In genomic region chr3:163879172-163879571, GRCh38 we compare ENCODE assay signal across 22 cellular contexts.
DNase-seq lines count a peak whose midpoint lies in the region; ATAC-seq, FAIRE-seq and TF ChIP-seq lines count a peak whose summit lies in the region.
"Had no signal": no experiment of that assay in that cellular context is flagged by ENCODE, and none has a peak within 500 bp of the region (broad histone marks: within the 10 kb centered on the region; RNA-seq: fewer than 3 reads in every experiment).

No MANE protein-coding gene starts in this region.

- no peak for TF ChIP-seq CTCF in KMS-11 (conservative IDR thresholded peaks at IDR 0.05; ENCODE audit: low read depth, low read length)
- no peak for TF ChIP-seq CTCF in GM12878 (IDR thresholded peaks at IDR 0.05 in 2 of 3, conservative IDR thresholded peaks at IDR 0.05 in 1 of 3; ENCODE audit: control insufficient read depth in 2 of 3, extremely low read depth in 1 of 3, insufficient read depth in 1 of 3, low read depth in 3 of 3, low read length in 3 of 3)
- no peak for TF ChIP-seq CTCF in body of pancreas (IDR thresholded peaks at IDR 0.05)

- H3K4me2 ChIP-seq in KMS-11: peak overlapping the region; percentile 36; the same call in 1 of the 2 replicates
- H3K4me2 ChIP-seq in GM12878 (ENCODE audit: control insufficient read depth, insufficient read depth): no peak overlapping the region
- H3K4me2 ChIP-seq: A549, GM23338 had no signal

- peak overlapping the region; percentile 14 for H3K27ac ChIP-seq in KMS-11
- H3K27ac ChIP-seq in GM12878 (ENCODE audit: control insufficient read depth, insufficient read depth): no peak overlapping the region
- H3K27ac ChIP-seq in body of pancreas: no peak overlapping the region
- H3K27ac ChIP-seq: 22Rv1, A549, C4-2B, HL-60 had no signal

- H3K9me3 ChIP-seq in GM12878 (replicated peaks; ENCODE audit: control insufficient read depth, insufficient read depth, low read length) (no peaks in the 10 kb centered on the region; the same call in 2 of the 3 replicates), body of pancreas (peaks cover 0 to 10% (median 0%) of the 10 kb centered on the region in 3 donors)

- in situ Hi-C loops in GM12878 (cut with MboI): no loop called here

- H4K20me1 ChIP-seq in KMS-11 (ENCODE audit: insufficient read depth): no peaks in the 10 kb centered on the region
- no peaks in the 10 kb centered on the region for H4K20me1 ChIP-seq in GM12878 (ENCODE audit: control insufficient read depth, insufficient read depth)

- peaks cover 32% of the 10 kb centered on the region for H3K4me1 ChIP-seq in KMS-11 (ENCODE audit: low read depth, poor library complexity, severe bottlenecking)
- H3K4me1 ChIP-seq in GM12878 (ENCODE audit: control insufficient read depth, insufficient read depth, low read length): no peaks in the 10 kb centered on the region
- H3K4me1 ChIP-seq in body of pancreas: no peaks in the 10 kb centered on the region
- H3K4me1 ChIP-seq: A549, Caco-2 had no signal

- no peak for TF ChIP-seq EP300 in GM12878 (IDR thresholded peaks at IDR 0.05; ENCODE audit: borderline replicate concordance in 1 of 2, control insufficient read depth in 1 of 2, low read depth in 2 of 2, low read length in 2 of 2)

- RAD21 ChIA-PET in GM12878 (lab: Charles Lee; ENCODE audit: unreplicated experiment): interaction anchor here (1.1 kb wide), 1 partner anchor 70 kb away, joined by 4 read pairs; no protein-coding TSS in a partner anchor

- TF ChIP-seq RAD21 in GM12878 (IDR thresholded peaks at IDR 0.05; ENCODE audit: insufficient read depth, low read depth, low read length): no peak

- SMC1A ChIA-PET in GM12878 (lab: Charles Lee; ENCODE audit: uncharacterized antibody, unreplicated experiment): interaction anchor here (0.9 to 1.1 kb wide), 3 partner anchors 9 to 66 kb away, joined by 3 to 4 read pairs (median 3); no protein-coding TSS in a partner anchor

- POLR2A ChIA-PET in GM12878 (lab: Charles Lee): interaction anchor here (1.0 to 1.4 kb wide), 2 partner anchors 25 to 70 kb away, joined by 3 to 4 read pairs; no protein-coding TSS in a partner anchor

- H3K9ac ChIP-seq in KMS-11: no peak overlapping the region
- no peak overlapping the region for H3K9ac ChIP-seq in GM12878 (ENCODE audit: control insufficient read depth, insufficient read depth, low read length)

- WGBS in GM12878 (ENCODE audit: insufficient coverage, insufficient replicate concordance, low lambda C conversion rate, missing lambda C conversion rate): 31% methylated on average over 4 of the region's 4 CpGs
- WGBS in body of pancreas, 2 donors: 80 to 82% methylated on average over 4 of the region's 4 CpGs

- H3K79me2 ChIP-seq in KMS-11 (ENCODE audit: insufficient read depth, low read depth) (no peaks in the 10 kb centered on the region), GM12878 (ENCODE audit: control insufficient read depth, insufficient read depth, low read length) (no peaks in the 10 kb centered on the region)

- no peak for FAIRE-seq in GM12878 (lab: Jason Lieb, UNC)
- FAIRE-seq in H54 (lab: Jason Lieb, UNC): no peak
- FAIRE-seq: A549, D721Med, GM12891, GM18507 had no signal

- BruUV-seq in GM12878 (replicated peaks; lab: Mats Ljungman, UMichigan): no TSS peak

- DNase-seq in NK-92 treated with Interleukin-12 subunit alpha and Interleukin-12 subunit beta, amount 100 ng/mL, for 24 hours (lab: John Stamatoyannopoulos, UW): peak; percentile 1
- DNase-seq in NK-92 (lab: John Stamatoyannopoulos, UW; ENCODE audit: unreplicated experiment): no peak
- peak; percentile 25 for DNase-seq in GM12878 (ENCODE audit: low read depth, low spot score)
- no peak for DNase-seq in H54 (ENCODE audit: insufficient read length, low spot score)
- no peak for DNase-seq in body of pancreas
- DNase-seq: AML-193; CD4-positive, alpha-beta T cell; GDM1; H7; HFFc6 had no signal

- H3K4me3 ChIP-seq in KMS-11 (IDR thresholded peaks at IDR 0.05; ENCODE audit: insufficient read depth, low read depth, low read length) (no peak overlapping the region), GM12878 (no peak overlapping the region), body of pancreas (no peak overlapping the region)
- H3K4me3 ChIP-seq: A549, GM23338 had no signal

- no peaks in the 10 kb centered on the region for H3K36me3 ChIP-seq in KMS-11 (ENCODE audit: insufficient read depth)
- no peaks in the 10 kb centered on the region for H3K36me3 ChIP-seq in GM12878 (ENCODE audit: control insufficient read depth in 2 of 2, insufficient read depth in 2 of 2, low read length in 1 of 2)
- H3K36me3 ChIP-seq in body of pancreas (replicated peaks in 1 of 2; ENCODE audit: insufficient read depth in 1 of 2, low read depth in 2 of 2): no peaks in the 10 kb centered on the region

- H2AFZ ChIP-seq in KMS-11 (ENCODE audit: low read depth): no peak overlapping the region
- H2AFZ ChIP-seq in GM12878 (ENCODE audit: control insufficient read depth, low read depth, low read length): no peak overlapping the region
- H2AFZ ChIP-seq: GM23338 had no signal

- ATAC-seq in GM12878 (peak; percentile 95), HG02840 (IDR thresholded peaks at IDR 0.05; ENCODE audit: low FRiP score, unreplicated experiment) (no peak), body of pancreas (no peak)
- ATAC-seq: A549, GM23338, HCT116 had no signal

- TF ChIP-seq POLR2A in GM12878 (IDR thresholded peaks at IDR 0.05; ENCODE audit: low read depth, low read length) (no peak), H54 (IDR thresholded peaks at IDR 0.05; ENCODE audit: low read depth, low read length) (no peak), body of pancreas (IDR thresholded peaks at IDR 0.05) (no peak)

- CTCF ChIA-PET in GM12878 (lab: Yijun Ruan, JAX): interaction anchor here (1.0 kb wide), 1 partner anchor 9 kb away, joined by 3 read pairs; no protein-coding TSS in a partner anchor

- H3K27me3 ChIP-seq in KMS-11 (ENCODE audit: insufficient read depth, low read depth) (no peaks in the 10 kb centered on the region), GM12878 (replicated peaks in 1 of 2; ENCODE audit: control insufficient read depth in 2 of 2, insufficient read depth in 2 of 2, low read length in 1 of 2) (no peaks in the 10 kb centered on the region), body of pancreas (no peaks in the 10 kb centered on the region)

- intact Hi-C loops in GM12878 (cut with micrococcal nuclease; ENCODE audit: unreplicated experiment) (loop anchor here (2.0 kb wide), 1 partner anchor 70 kb away; no protein-coding TSS in a partner anchor), body of pancreas (cut with DNase I) (no loop called here)

TF ChIP-seq in GM12878, 131 proteins besides CTCF, POLR2A, EP300 and RAD21:
- TF ChIP-seq BHLHE40 (IDR thresholded peaks at IDR 0.05; ENCODE audit: borderline replicate concordance in 1 of 2, low read depth in 2 of 2, low read length in 1 of 2) (peak in 1 of 2 experiments; percentile 6; a peak in 1 of 4 replicates), MTA2 (IDR thresholded peaks at IDR 0.05; ENCODE audit: low read depth) (peak; percentile 36; the same call in 1 of the 2 replicates), DPF2 (IDR thresholded peaks at IDR 0.05) (0 out of 2 replicates have a peak, but pooled peaks have one; percentile 31), STAT3 (IDR thresholded peaks at IDR 0.05; ENCODE audit: low read depth, low read length) (no peak)

Comparison
In these comparisons a context has a peak if more than half of its experiments do, and no peak if none do; other contexts are left out.
1. DNase-seq: peak in NK-92 treated with Interleukin-12 subunit alpha and Interleukin-12 subunit beta, amount 100 ng/mL, for 24 hours (single experiment) and GM12878 (single experiment); none in NK-92 (single experiment), H54 (single experiment) and body of pancreas (0 of 4).